1 cellular context compared by ENCODE assay signal in genomic region chr4:4248036-4248884, GRCh38.
A peak's percentile ranks its signal among the peaks of the same experiment; 100 is the strongest.
TF ChIP-seq lines count a peak whose summit lies in the region.

A gene with protein sequence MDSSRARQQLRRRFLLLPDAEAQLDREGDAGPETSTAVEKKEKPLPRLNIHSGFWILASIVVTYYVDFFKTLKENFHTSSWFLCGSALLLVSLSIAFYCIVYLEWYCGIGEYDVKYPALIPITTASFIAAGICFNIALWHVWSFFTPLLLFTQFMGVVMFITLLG (minus strand): TSS chr4:4248223. CDS start chr4:4248202, 21 bp downstream.

TF ChIP-seq in K562, 482 proteins besides CTCF, POLR2A, EP300 and RAD21 (continued from another document and continues in another):
- TF ChIP-seq, protein P1, sequence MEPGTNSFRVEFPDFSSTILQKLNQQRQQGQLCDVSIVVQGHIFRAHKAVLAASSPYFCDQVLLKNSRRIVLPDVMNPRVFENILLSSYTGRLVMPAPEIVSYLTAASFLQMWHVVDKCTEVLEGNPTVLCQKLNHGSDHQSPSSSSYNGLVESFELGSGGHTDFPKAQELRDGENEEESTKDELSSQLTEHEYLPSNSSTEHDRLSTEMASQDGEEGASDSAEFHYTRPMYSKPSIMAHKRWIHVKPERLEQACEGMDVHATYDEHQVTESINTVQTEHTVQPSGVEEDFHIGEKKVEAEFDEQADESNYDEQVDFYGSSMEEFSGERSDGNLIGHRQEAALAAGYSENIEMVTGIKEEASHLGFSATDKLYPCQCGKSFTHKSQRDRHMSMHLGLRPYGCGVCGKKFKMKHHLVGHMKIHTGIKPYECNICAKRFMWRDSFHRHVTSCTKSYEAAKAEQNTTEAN (CRISPR knock-in tag; IDR thresholded peaks at IDR 0.05): no peak
- TF ChIP-seq ARID1B (IDR thresholded peaks at IDR 0.05): peak; percentile 32; the same call in 1 of the 2 replicates
- TF ChIP-seq KLF10 (CRISPR knock-in tag; IDR thresholded peaks at IDR 0.05): no peak
- TF ChIP-seq, protein P2, sequence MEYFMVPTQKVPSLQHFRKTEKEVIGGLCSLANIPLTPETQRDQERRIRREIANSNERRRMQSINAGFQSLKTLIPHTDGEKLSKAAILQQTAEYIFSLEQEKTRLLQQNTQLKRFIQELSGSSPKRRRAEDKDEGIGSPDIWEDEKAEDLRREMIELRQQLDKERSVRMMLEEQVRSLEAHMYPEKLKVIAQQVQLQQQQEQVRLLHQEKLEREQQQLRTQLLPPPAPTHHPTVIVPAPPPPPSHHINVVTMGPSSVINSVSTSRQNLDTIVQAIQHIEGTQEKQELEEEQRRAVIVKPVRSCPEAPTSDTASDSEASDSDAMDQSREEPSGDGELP (CRISPR knock-in tag; IDR thresholded peaks at IDR 0.05; ENCODE audit: borderline replicate concordance): peak; percentile 98
- peak; percentile 19 for TF ChIP-seq SAP30 (IDR thresholded peaks at IDR 0.05; ENCODE audit: borderline replicate concordance, insufficient read depth, low read depth, low read length, poor library complexity, severe bottlenecking)
- TF ChIP-seq ETS1 (conservative IDR thresholded peaks at IDR 0.05; ENCODE audit: control insufficient read depth, low read depth, low read length): peak; percentile 19; the same call in 1 of the 2 replicates
- no peak for TF ChIP-seq TGIF2 (CRISPR knock-in tag; IDR thresholded peaks at IDR 0.05)
- no peak for TF ChIP-seq RBM25 (IDR thresholded peaks at IDR 0.05; ENCODE audit: low read depth, low read length, severe bottlenecking)
- no peak; the same call in 1 of the 2 replicates for TF ChIP-seq KAT8 (IDR thresholded peaks at IDR 0.05; ENCODE audit: low read depth)
- TF ChIP-seq STAT5B (CRISPR knock-in tag; IDR thresholded peaks at IDR 0.05): no peak
- no peak for TF ChIP-seq E2F4 (CRISPR knock-in tag; IDR thresholded peaks at IDR 0.05; ENCODE audit: low read depth)
- peak; percentile 58 for TF ChIP-seq HNRNPLL (IDR thresholded peaks at IDR 0.05; ENCODE audit: low read depth, low read length, poor library complexity, severe bottlenecking)
- no peak for TF ChIP-seq HIVEP1 (CRISPR knock-in tag; IDR thresholded peaks at IDR 0.05)
- TF ChIP-seq MTA3 (IDR thresholded peaks at IDR 0.05; ENCODE audit: borderline replicate concordance): peak; percentile 97
- TF ChIP-seq CBX5 (IDR thresholded peaks at IDR 0.05; ENCODE audit: borderline replicate concordance, low read depth): no peak; the same call in 1 of the 2 replicates
- no peak for TF ChIP-seq FOS (IDR thresholded peaks at IDR 0.05; ENCODE audit: extremely low read depth, insufficient read length)
- TF ChIP-seq ARNT (IDR thresholded peaks at IDR 0.05): peak in 1 of 2 experiments; percentile 45; a peak in 1 of 4 replicates
- no peak for TF ChIP-seq ZNF717 (CRISPR knock-in tag; IDR thresholded peaks at IDR 0.05)
- 0 out of 2 replicates have a peak, but pooled peaks have one; percentile 62 for TF ChIP-seq HLTF (IDR thresholded peaks at IDR 0.05)
- peak; percentile 92 for TF ChIP-seq HINFP (tag; conservative IDR thresholded peaks at IDR 0.05; ENCODE audit: low read depth)
- TF ChIP-seq ZNF347 (CRISPR knock-in tag; IDR thresholded peaks at IDR 0.05; ENCODE audit: low read depth): no peak
- peak; percentile 94 for TF ChIP-seq ATF3 (IDR thresholded peaks at IDR 0.05)
- no peak; the same call in 1 of the 2 replicates for TF ChIP-seq ATF3 (CRISPR knock-in tag; conservative IDR thresholded peaks at IDR 0.05)
- TF ChIP-seq, protein P3, sequence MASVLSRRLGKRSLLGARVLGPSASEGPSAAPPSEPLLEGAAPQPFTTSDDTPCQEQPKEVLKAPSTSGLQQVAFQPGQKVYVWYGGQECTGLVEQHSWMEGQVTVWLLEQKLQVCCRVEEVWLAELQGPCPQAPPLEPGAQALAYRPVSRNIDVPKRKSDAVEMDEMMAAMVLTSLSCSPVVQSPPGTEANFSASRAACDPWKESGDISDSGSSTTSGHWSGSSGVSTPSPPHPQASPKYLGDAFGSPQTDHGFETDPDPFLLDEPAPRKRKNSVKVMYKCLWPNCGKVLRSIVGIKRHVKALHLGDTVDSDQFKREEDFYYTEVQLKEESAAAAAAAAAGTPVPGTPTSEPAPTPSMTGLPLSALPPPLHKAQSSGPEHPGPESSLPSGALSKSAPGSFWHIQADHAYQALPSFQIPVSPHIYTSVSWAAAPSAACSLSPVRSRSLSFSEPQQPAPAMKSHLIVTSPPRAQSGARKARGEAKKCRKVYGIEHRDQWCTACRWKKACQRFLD (CRISPR knock-in tag; IDR thresholded peaks at IDR 0.05): no peak
- TF ChIP-seq, protein P4, sequence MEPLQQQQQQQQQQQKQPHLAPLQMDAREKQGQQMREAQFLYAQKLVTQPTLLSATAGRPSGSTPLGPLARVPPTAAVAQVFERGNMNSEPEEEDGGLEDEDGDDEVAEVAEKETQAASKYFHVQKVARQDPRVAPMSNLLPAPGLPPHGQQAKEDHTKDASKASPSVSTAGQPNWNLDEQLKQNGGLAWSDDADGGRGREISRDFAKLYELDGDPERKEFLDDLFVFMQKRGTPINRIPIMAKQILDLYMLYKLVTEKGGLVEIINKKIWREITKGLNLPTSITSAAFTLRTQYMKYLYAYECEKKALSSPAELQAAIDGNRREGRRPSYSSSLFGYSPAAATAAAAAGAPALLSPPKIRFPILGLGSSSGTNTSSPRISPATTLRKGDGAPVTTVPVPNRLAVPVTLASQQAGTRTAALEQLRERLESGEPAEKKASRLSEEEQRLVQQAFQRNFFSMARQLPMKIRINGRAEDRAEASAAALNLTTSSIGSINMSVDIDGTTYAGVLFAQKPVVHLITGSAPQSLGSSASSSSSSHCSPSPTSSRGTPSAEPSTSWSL (CRISPR knock-in tag; IDR thresholded peaks at IDR 0.05; ENCODE audit: borderline replicate concordance): no peak
- no peak for TF ChIP-seq SNRNP70 (optimal IDR thresholded peaks at IDR 0.05; ENCODE audit: low read depth, low read length)
- no peak for TF ChIP-seq PHTF2 (CRISPR knock-in tag; IDR thresholded peaks at IDR 0.05)
- TF ChIP-seq, protein P5, sequence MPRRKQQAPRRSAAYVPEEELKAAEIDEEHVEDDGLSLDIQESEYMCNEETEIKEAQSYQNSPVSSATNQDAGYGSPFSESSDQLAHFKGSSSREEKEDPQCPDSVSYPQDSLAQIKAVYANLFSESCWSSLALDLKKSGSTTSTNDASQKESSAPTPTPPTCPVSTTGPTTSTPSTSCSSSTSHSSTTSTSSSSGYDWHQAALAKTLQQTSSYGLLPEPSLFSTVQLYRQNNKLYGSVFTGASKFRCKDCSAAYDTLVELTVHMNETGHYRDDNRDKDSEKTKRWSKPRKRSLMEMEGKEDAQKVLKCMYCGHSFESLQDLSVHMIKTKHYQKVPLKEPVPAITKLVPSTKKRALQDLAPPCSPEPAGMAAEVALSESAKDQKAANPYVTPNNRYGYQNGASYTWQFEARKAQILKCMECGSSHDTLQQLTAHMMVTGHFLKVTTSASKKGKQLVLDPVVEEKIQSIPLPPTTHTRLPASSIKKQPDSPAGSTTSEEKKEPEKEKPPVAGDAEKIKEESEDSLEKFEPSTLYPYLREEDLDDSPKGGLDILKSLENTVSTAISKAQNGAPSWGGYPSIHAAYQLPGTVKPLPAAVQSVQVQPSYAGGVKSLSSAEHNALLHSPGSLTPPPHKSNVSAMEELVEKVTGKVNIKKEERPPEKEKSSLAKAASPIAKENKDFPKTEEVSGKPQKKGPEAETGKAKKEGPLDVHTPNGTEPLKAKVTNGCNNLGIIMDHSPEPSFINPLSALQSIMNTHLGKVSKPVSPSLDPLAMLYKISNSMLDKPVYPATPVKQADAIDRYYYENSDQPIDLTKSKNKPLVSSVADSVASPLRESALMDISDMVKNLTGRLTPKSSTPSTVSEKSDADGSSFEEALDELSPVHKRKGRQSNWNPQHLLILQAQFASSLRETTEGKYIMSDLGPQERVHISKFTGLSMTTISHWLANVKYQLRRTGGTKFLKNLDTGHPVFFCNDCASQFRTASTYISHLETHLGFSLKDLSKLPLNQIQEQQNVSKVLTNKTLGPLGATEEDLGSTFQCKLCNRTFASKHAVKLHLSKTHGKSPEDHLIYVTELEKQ (CRISPR knock-in tag; IDR thresholded peaks at IDR 0.05): no peak
- peak; percentile 70 for TF ChIP-seq ETV5 (CRISPR knock-in tag; IDR thresholded peaks at IDR 0.05; ENCODE audit: low read depth)
- no peak for TF ChIP-seq MEF2D (tag; conservative IDR thresholded peaks at IDR 0.05; ENCODE audit: low read depth)
- TF ChIP-seq OTX1 (CRISPR knock-in tag; IDR thresholded peaks at IDR 0.05): no peak
- TF ChIP-seq IRF1 (CRISPR knock-in tag; IDR thresholded peaks at IDR 0.05; ENCODE audit: borderline replicate concordance): 0 out of 2 replicates have a peak, but pooled peaks have one; percentile 5
- TF ChIP-seq, protein P6, sequence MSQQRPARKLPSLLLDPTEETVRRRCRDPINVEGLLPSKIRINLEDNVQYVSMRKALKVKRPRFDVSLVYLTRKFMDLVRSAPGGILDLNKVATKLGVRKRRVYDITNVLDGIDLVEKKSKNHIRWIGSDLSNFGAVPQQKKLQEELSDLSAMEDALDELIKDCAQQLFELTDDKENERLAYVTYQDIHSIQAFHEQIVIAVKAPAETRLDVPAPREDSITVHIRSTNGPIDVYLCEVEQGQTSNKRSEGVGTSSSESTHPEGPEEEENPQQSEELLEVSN (IDR thresholded peaks at IDR 0.05; ENCODE audit: borderline replicate concordance in 1 of 2, extremely low read depth in 1 of 2, insufficient read depth in 1 of 2, insufficient read length in 1 of 2, low read depth in 1 of 2, low read length in 1 of 2, poor library complexity in 1 of 2, severe bottlenecking in 1 of 2): peak in 1 of 2 experiments; percentile 38
- TF ChIP-seq TRIM25 (IDR thresholded peaks at IDR 0.05; ENCODE audit: borderline replicate concordance): no peak
- no peak for TF ChIP-seq RBM39 (optimal IDR thresholded peaks at IDR 0.05; ENCODE audit: low read depth, low read length)
- TF ChIP-seq RNF2 (IDR thresholded peaks at IDR 0.05): peak; percentile 76; the same call in 1 of the 2 replicates
- no peak for TF ChIP-seq MEF2A (IDR thresholded peaks at IDR 0.05; ENCODE audit: control insufficient read depth, low read depth, low read length)
- TF ChIP-seq NFIC (IDR thresholded peaks at IDR 0.05): peak; percentile 49
- no peak for TF ChIP-seq CHD2 (IDR thresholded peaks at IDR 0.05; ENCODE audit: low read depth, low read length)
- no peak for TF ChIP-seq ZNF146 (CRISPR knock-in tag; IDR thresholded peaks at IDR 0.05; ENCODE audit: unreplicated experiment)
- peak; percentile 50 for TF ChIP-seq FOSL1 (tag; conservative IDR thresholded peaks at IDR 0.05)
- TF ChIP-seq MCM5 (IDR thresholded peaks at IDR 0.05; ENCODE audit: low read depth): no peak
